In the genomic region with DNA sequence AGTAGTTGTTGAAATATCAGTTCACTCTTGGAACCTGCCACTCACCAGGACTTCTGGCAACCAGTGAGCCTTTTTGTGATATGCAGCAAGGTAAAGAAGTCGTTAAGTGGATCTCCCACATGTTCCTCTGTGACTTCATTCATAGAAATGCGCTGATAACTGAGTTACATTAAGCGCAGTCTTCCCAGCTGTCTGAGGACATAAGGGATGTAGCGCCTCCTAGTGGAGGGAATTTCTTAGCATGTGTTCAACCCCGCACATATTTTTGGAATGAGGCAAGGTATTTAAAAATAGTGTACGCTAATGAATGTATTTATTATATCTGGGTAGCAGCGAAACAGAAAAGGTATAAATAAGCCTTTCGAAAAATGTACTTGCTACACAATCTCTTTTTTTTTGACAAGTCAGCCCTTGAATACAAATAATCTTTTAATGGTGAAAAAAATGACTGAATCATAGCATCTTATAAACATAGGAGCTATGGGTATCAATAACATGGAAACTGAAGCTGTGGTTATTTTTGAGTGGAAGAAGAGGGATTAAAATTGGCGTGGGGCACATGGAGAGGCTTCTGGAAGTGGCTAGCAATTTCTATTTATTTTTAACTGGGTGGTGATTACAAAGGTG, we compare ENCODE assay signal across 8 cellular contexts. TPM values are rescaled to one million over a fixed set of nuclear protein-coding genes. Genes with fewer than 3 reads are reported as not detected.
A peak's percentile ranks its signal among the peaks of the same experiment; 100 is the strongest.
DNase-seq lines count a peak whose midpoint lies in the region; ATAC-seq and TF ChIP-seq lines count a peak whose summit lies in the region.

No MANE protein-coding gene starts in this region.

- no peaks in the 10 kb centered on the region for H3K36me3 ChIP-seq in kidney epithelial cell (ENCODE audit: control insufficient read depth, insufficient read depth, low read length)

- peak; percentile 97 for DNase-seq in EH (ENCODE audit: low read depth)
- peak; percentile 73 for DNase-seq in MV-4-11 (lab: John Stamatoyannopoulos, UW)
- peak; percentile 76 for DNase-seq in RPMI8226
- DNase-seq in cardiac fibroblast (ENCODE audit: low read depth in 2 of 2), result peak; percentile 97 to 99
- peak; percentile 92 for DNase-seq in kidney epithelial cell (ENCODE audit: low read depth)
- peak; percentile 62 for DNase-seq in stimulated activated CD8-positive, alpha-beta memory T cell treated with anti-CD3 and anti-CD28 coated beads, Interleukin-4, amount 100 ng/mL, for 48 hours

- peak; percentile 62 for ATAC-seq in GM21786 (IDR thresholded peaks at IDR 0.05; ENCODE audit: unreplicated experiment)
- no peak for ATAC-seq in GM21825 (IDR thresholded peaks at IDR 0.05; ENCODE audit: unreplicated experiment)

- TF ChIP-seq CTCF in cardiac fibroblast (IDR thresholded peaks at IDR 0.05; ENCODE audit: low read depth, low read length) (peak; percentile 64), kidney epithelial cell (IDR thresholded peaks at IDR 0.05; ENCODE audit: insufficient read depth, low read length, poor library complexity, severe bottlenecking) (peak; percentile 73)

- H3K4me3 ChIP-seq in cardiac fibroblast (replicated peaks in 1 of 2; ENCODE audit: low read depth in 2 of 2, low read length in 2 of 2), result no peak overlapping the region
- H3K4me3 ChIP-seq in kidney epithelial cell (ENCODE audit: low read depth, low read length), result no peak overlapping the region

- no peaks in the 10 kb centered on the region for H3K27me3 ChIP-seq in kidney epithelial cell (ENCODE audit: control insufficient read depth, insufficient read depth, low read length)

RNA-seq across cellular contexts. Expression of a gene that starts 38.0 kb away (rescaled TPM):
- 10.1 and 19.3 TPM in 2 replicates for total RNA-seq in kidney epithelial cell
